1 cellular context compared by ENCODE assay signal in the genomic region with DNA sequence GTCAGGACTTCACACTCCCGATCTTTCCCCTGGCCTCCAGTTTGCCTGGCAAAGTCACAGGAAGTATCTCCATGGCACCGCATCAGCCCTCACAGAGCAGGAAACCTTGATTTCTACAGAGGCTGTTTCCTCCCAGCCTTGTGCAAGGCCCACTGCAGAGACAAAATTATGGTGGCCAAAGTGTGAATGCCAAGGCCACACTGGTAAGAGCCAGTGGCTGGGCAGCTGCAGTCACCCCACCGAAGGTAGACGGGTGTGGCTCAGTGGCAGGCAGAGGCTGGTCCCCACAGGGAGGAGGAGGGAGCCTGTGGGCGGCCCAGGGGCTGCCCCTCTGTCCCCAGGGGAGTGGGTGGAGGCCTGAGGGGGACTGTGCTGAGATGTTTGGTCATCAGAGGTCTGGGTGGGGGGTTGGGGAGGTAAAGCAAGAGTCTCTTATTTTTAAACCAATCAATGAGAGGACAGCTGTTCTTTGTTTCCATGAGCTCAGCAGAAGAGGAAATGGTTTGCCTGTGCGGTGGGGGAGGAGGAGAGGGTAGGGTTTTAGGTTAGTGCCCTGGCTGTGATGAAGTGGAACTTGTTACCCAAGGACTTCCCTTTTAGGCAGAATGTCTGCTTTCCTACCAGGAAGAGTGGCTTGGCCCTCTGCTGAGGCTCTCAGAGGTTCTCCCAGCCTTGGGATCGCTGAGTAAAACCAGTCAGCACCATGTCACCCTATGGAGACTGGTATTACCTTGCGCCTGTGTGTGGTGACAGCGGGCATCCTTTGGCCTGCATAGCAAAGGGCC.
TF ChIP-seq lines count a peak whose summit lies in the region.

No MANE protein-coding gene starts in this region.

TF ChIP-seq in HEK293, 187 proteins besides CTCF, POLR2A, EP300 and RAD21 (continued from another document):
- TF ChIP-seq ZNF639 (tag by site-specific recombination; IDR thresholded peaks at IDR 0.05), result no peak
- no peak for TF ChIP-seq ZNF513 (tag by site-specific recombination; IDR thresholded peaks at IDR 0.05)
- no peak for TF ChIP-seq ZNF239 (tag by site-specific recombination; IDR thresholded peaks at IDR 0.05)
- TF ChIP-seq FEZF1 (tag by site-specific recombination; IDR thresholded peaks at IDR 0.05), result no peak
- TF ChIP-seq BCL11B (tag by site-specific recombination; IDR thresholded peaks at IDR 0.05; ENCODE audit: low read depth), result no peak
- TF ChIP-seq HOXC10 (CRISPR knock-in tag; IDR thresholded peaks at IDR 0.05), result no peak
- TF ChIP-seq ELK4 (IDR thresholded peaks at IDR 0.05; ENCODE audit: borderline replicate concordance, low read depth, low read length), result no peak
- no peak for TF ChIP-seq ZNF830 (tag by site-specific recombination; IDR thresholded peaks at IDR 0.05; ENCODE audit: low read depth)
- TF ChIP-seq ZNF624 (tag by site-specific recombination; IDR thresholded peaks at IDR 0.05), result no peak
- TF ChIP-seq ZNF785 (tag by site-specific recombination; IDR thresholded peaks at IDR 0.05), result no peak
- no peak for TF ChIP-seq ZNF585B (tag by site-specific recombination; IDR thresholded peaks at IDR 0.05)
- no peak for TF ChIP-seq GLI4 (tag by site-specific recombination; IDR thresholded peaks at IDR 0.05)
- TF ChIP-seq KLF1 (tag by site-specific recombination; IDR thresholded peaks at IDR 0.05), result peak; percentile 96
- TF ChIP-seq ZBTB26 (tag by site-specific recombination; optimal IDR thresholded peaks at IDR 0.05), result no peak
- peak; percentile 29; the same call in 1 of the 2 replicates for TF ChIP-seq ZNF629 (tag by site-specific recombination; IDR thresholded peaks at IDR 0.05)
- no peak for TF ChIP-seq ZNF148 (tag by site-specific recombination; IDR thresholded peaks at IDR 0.05; ENCODE audit: borderline replicate concordance)
